Comparison of ENCODE assay signal across 11 cellular contexts in the genomic region with DNA sequence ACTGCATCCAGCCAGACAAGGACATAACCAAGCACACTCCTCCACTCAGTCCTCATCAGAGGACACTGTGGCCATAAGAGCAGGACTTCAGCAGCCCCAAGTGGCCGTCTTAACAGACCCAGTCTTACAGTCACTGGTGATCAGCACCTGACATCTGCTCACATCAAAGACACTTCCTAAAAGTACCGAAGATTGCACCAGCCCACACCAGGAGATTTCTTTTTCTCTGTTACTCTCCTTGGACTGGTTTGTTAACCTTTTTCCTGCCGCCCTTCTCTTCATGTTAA. TPM values are rescaled to one million over a fixed set of nuclear protein-coding genes. Genes with fewer than 3 reads are reported as not detected.
DNase-seq lines count a peak whose midpoint lies in the region; ATAC-seq, FAIRE-seq and TF ChIP-seq lines count a peak whose summit lies in the region.
"Had no signal": no experiment of that assay in that cellular context is flagged by ENCODE, and none has a peak within 500 bp of the region (broad histone marks: within the 10 kb centered on the region; RNA-seq: fewer than 3 reads in every experiment).

No MANE protein-coding gene starts in this region.

- CTCF ChIA-PET in activated CD8-positive, alpha-beta memory T cell treated with anti-CD3 and anti-CD28 coated beads, Interleukin-2, amount 10 ng/mL, durations not matched to agents 7 days and 5 days (lab: Charles Lee) = interaction anchor here (0.6 to 12.5 kb wide), 9 partner anchors 9 to 61 kb away, joined by 3 to 414 read pairs (median 40); partner anchors contain the start of genes MAL and MRPS5

- no peaks in the 10 kb centered on the region for H3K36me3 Mint-ChIP-seq in activated CD8-positive, alpha-beta memory T cell treated with anti-CD3 and anti-CD28 coated beads, Interleukin-2, amount 10 ng/mL, durations not matched to agents 7 days and 5 days
- peaks cover 3% of the 10 kb centered on the region for H3K36me3 Mint-ChIP-seq in effector memory CD8-positive, alpha-beta T cell (ENCODE audit: insufficient read depth)

- H3K9me3 ChIP-seq in gastrocnemius medialis = no peaks in the 10 kb centered on the region

- H3K27ac Mint-ChIP-seq in activated CD8-positive, alpha-beta memory T cell treated with anti-CD3 and anti-CD28 coated beads, Interleukin-2, amount 10 ng/mL, durations not matched to agents 7 days and 5 days = peak overlapping the region; percentile 44
- H3K27ac Mint-ChIP-seq in effector memory CD8-positive, alpha-beta T cell = peak overlapping the region in 1 of 2 donors; percentile 32

- H3K27me3 ChIP-seq in gastrocnemius medialis = peaks cover 11 to 23% (median 13%) of the 10 kb centered on the region in 3 donors

- no peak for TF ChIP-seq CTCF in gastrocnemius medialis (IDR thresholded peaks at IDR 0.05 in 4 of 5, conservative IDR thresholded peaks at IDR 0.05 in 1 of 5)

- in situ Hi-C loops in gastrocnemius medialis (cut with MboI; ENCODE audit: low sequenced_read_pairs in 4 of 4) = no loop called here

- peak overlapping the region in 1 of 4 donors; percentile 55 for H3K4me3 ChIP-seq in gastrocnemius medialis

- no peak for FAIRE-seq in HTR-8/SVneo (lab: Jason Lieb, UNC)

- no peaks in the 10 kb centered on the region for H3K9me3 Mint-ChIP-seq in activated CD8-positive, alpha-beta memory T cell treated with anti-CD3 and anti-CD28 coated beads, Interleukin-2, amount 10 ng/mL, durations not matched to agents 7 days and 5 days (ENCODE audit: low read depth)
- H3K9me3 Mint-ChIP-seq in effector memory CD8-positive, alpha-beta T cell = no peaks in the 10 kb centered on the region

- H3K4me1 Mint-ChIP-seq in activated CD8-positive, alpha-beta memory T cell treated with anti-CD3 and anti-CD28 coated beads, Interleukin-2, amount 10 ng/mL, durations not matched to agents 7 days and 5 days = peaks cover 70% of the 10 kb centered on the region
- peaks cover 7 to 12% of the 10 kb centered on the region in 2 donors for H3K4me1 Mint-ChIP-seq in effector memory CD8-positive, alpha-beta T cell (ENCODE audit: low read depth in 2 of 2)

- peaks cover under 1% of the 10 kb centered on the region for H3K27me3 Mint-ChIP-seq in activated CD8-positive, alpha-beta memory T cell treated with anti-CD3 and anti-CD28 coated beads, Interleukin-2, amount 10 ng/mL, durations not matched to agents 7 days and 5 days
- H3K27me3 Mint-ChIP-seq in effector memory CD8-positive, alpha-beta T cell = peaks cover 5 to 31% of the 10 kb centered on the region in 2 donors

- TF ChIP-seq POLR2A in gastrocnemius medialis (IDR thresholded peaks at IDR 0.05) = no peak

- no peak for ATAC-seq in activated CD8-positive, alpha-beta memory T cell treated with anti-CD3 and anti-CD28 coated beads, Interleukin-2, amount 10 ng/mL, durations not matched to agents 7 days and 5 days
- ATAC-seq in effector memory CD8-positive, alpha-beta T cell (replicated peaks) = no peak
- peak in 1 of 2 donors; percentile 32 for ATAC-seq in gastrocnemius medialis

- H3K36me3 ChIP-seq in gastrocnemius medialis = no peaks in the 10 kb centered on the region

- intact Hi-C loops in gastrocnemius medialis (cut with DNase I; ENCODE audit: low total_unique reads) = loop anchor here (1.0 to 10.0 kb wide), 2 partner anchors 53 to 130 kb away; partner anchors contain the start of genes MAL and ZNF892

- no peak for DNase-seq in activated CD8-positive, alpha-beta memory T cell treated with anti-CD3 and anti-CD28 coated beads, Interleukin-2, amount 10 ng/mL, durations not matched to agents 7 days and 5 days
- DNase-seq in activated CD8-positive, alpha-beta memory T cell treated with anti-CD3 and anti-CD28 coated beads, Interleukin-2, amount 50 U/mL, for 4 hours = no peak
- DNase-seq in NCI-H82 (lab: John Stamatoyannopoulos, UW) (peak; percentile 77), gastrocnemius medialis (no peak), HTR-8/SVneo (ENCODE audit: insufficient read length, low spot score) (no peak), hepatic stellate cell (ENCODE audit: low spot score) (no peak), NCI-H2081 (lab: John Stamatoyannopoulos, UW) (no peak)
- DNase-seq in effector memory CD8-positive, alpha-beta T cell = no peak
- DNase-seq: aorta, SW 1271 had no signal

- H3K4me3 Mint-ChIP-seq in activated CD8-positive, alpha-beta memory T cell treated with anti-CD3 and anti-CD28 coated beads, Interleukin-2, amount 10 ng/mL, durations not matched to agents 7 days and 5 days = peak overlapping the region; percentile 29
- H3K4me3 Mint-ChIP-seq in effector memory CD8-positive, alpha-beta T cell = peak overlapping the region; percentile 71

- peaks cover 0 to 7% of the 10 kb centered on the region in 2 donors for H3K4me1 ChIP-seq in gastrocnemius medialis

- peak overlapping the region in 3 of 4 donors; percentile 23 to 39 (median 34) for H3K27ac ChIP-seq in gastrocnemius medialis

RNA-seq across cellular contexts. Expression of gene MRPS5, which starts 44.1 kb away (rescaled TPM):
- total RNA-seq in activated CD8-positive, alpha-beta memory T cell treated with anti-CD3 and anti-CD28 coated beads, Interleukin-2, amount 10 ng/mL, durations not matched to agents 7 days and 5 days = 10 to 100 TPM; 80.0 to 82.7 TPM
- total RNA-seq in gastrocnemius medialis = 100 to 1,000 TPM in 1 of 4 donors, 10 to 100 TPM in 3; 53.4 to 106 (median 68.7) TPM

RNA-seq across cellular contexts. Expression of gene MAL, which starts 52.0 kb away (rescaled TPM):
- 100 to 1,000 TPM in 1 of 2 experiments, 10 to 100 TPM in 1; 54.6 to 178 TPM for total RNA-seq in activated CD8-positive, alpha-beta memory T cell treated with anti-CD3 and anti-CD28 coated beads, Interleukin-2, amount 10 ng/mL, durations not matched to agents 7 days and 5 days
- 1 to 10 TPM in 1 of 4 donors, under 1 TPM in 2, not detected in 1; 0.64 to 2.4 (median 0.87) TPM for total RNA-seq in gastrocnemius medialis
- total RNA-seq: subcutaneous adipose tissue had no signal

Comparison
In these comparisons a context has a peak if more than half of its experiments do, and no peak if none do; other contexts are left out.
1. RNA of gene MAL, which starts 52.0 kb away (total RNA-seq): 54.6 to 178 TPM in activated CD8-positive, alpha-beta memory T cell treated with anti-CD3 and anti-CD28 coated beads, Interleukin-2, amount 10 ng/mL, durations not matched to agents 7 days and 5 days; 0.64 to 2.4 TPM in gastrocnemius medialis; every median in the first group is over 10 times any median in the second.